Comparison of ENCODE assay signal across 8 cellular contexts in the genomic region with DNA sequence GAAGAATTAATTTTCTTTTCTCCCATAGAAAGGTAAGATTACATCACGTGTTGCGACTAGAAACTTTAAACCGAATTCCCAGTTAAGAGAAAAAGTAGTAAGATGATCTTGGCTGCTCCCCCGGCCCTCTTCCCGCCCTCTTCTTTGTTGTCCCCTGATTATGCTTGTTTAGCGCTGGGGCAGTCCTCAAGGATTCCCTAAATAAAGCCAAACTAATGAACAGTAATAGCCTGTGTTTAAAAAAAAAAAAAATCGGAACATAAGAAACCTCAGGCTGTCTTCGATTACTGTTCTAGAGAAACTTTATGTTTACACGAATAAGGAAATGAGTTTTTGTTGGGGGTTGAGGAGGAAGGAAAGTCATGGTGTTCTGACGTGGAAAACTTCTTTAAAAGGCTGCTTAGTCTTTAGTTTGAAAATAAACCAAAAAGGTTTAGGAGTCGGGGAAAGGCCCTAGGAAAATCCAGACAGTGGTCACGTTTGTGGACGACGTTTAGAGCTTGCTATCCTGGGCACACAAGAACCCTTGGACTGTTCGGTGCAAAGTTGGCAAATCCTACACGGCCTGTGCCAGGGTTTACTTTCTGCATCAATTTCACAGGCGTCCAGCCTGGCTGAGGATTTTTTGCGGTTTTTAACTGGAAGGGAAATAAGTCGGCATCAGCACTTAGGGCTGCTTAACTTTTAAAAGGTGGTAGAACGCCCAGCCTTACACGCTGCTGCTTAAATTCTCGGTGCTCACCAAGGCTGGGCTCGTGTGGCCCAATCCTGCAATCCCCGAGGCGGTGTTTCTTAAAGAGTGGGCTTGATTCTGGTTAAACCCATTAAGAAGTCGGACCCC. TPM values are rescaled to one million over a fixed set of nuclear protein-coding genes. Genes with fewer than 3 reads are reported as not detected.
DNase-seq lines count a peak whose midpoint lies in the region; ATAC-seq, FAIRE-seq and TF ChIP-seq lines count a peak whose summit lies in the region.

No MANE protein-coding gene starts in this region.

- H3K4me1 ChIP-seq in NT2/D1 (ENCODE audit: insufficient read depth, insufficient read length) (no peaks in the 10 kb centered on the region), foreskin keratinocyte (peaks cover 12% of the 10 kb centered on the region), neural progenitor cell (peaks cover 35% of the 10 kb centered on the region)

- H3K36me3 Mint-ChIP-seq in neural progenitor cell = peaks cover 6% of the 10 kb centered on the region
- no peaks in the 10 kb centered on the region for H3K36me3 Mint-ChIP-seq in type B pancreatic cell

- H3K27me3 ChIP-seq in NT2/D1 (ENCODE audit: insufficient read depth, insufficient read length) = no peaks in the 10 kb centered on the region
- no peaks in the 10 kb centered on the region for H3K27me3 ChIP-seq in foreskin keratinocyte
- H3K27me3 ChIP-seq in neural progenitor cell = no peaks in the 10 kb centered on the region

- peak overlapping the region; percentile 35 for H2AFZ ChIP-seq in neural progenitor cell (replicated peaks)

- DNase-seq in DMS153 treated with DMSO at 0.1 percent for 48 hours (lab: John Stamatoyannopoulos, UW; ENCODE audit: unreplicated experiment) (peak; percentile 5), DMS153 (lab: John Stamatoyannopoulos, UW) (no peak), NT2/D1 (ENCODE audit: low read depth, low spot score) (no peak), foreskin keratinocyte (peak; percentile 15 to 47), neural progenitor cell (ENCODE audit: low spot score) (peak; percentile 55), type B pancreatic cell (ENCODE audit: extremely low spot score, unreplicated experiment) (no peak), D721Med (ENCODE audit: insufficient read length, low spot score) (no peak)
- peak; percentile 77 for DNase-seq in activated effector memory CD4-positive, alpha-beta T cell treated with anti-CD3 and anti-CD28 coated beads, Interleukin-2, amount 50 U/mL, for 16 hours

- H3K4me3 Mint-ChIP-seq in neural progenitor cell (peak overlapping the region; percentile 92), type B pancreatic cell (peak overlapping the region; percentile 98)

- H3K9ac ChIP-seq in NT2/D1 (ENCODE audit: insufficient read length, low read depth) (peak overlapping the region; percentile 76), neural progenitor cell (peak overlapping the region; percentile 61)

- H3K4me2 ChIP-seq in neural progenitor cell = peak overlapping the region; percentile 94

- H3K4me1 Mint-ChIP-seq in neural progenitor cell (peaks cover 40% of the 10 kb centered on the region), type B pancreatic cell (ENCODE audit: unreplicated experiment) (peaks cover 26% of the 10 kb centered on the region)

- no peak for ATAC-seq in foreskin keratinocyte

- H3K27ac ChIP-seq in foreskin keratinocyte (peak overlapping the region; percentile 51), neural progenitor cell (peak overlapping the region; percentile 93)

- peaks cover 54% of the 10 kb centered on the region for H3K79me2 ChIP-seq in neural progenitor cell (ENCODE audit: low read depth)

- no peak for TF ChIP-seq CTCF in foreskin keratinocyte (conservative IDR thresholded peaks at IDR 0.05)
- no peak for TF ChIP-seq CTCF in neural progenitor cell (IDR thresholded peaks at IDR 0.05)
- no peak for TF ChIP-seq CTCF in type B pancreatic cell (conservative IDR thresholded peaks at IDR 0.05)
- no peak for TF ChIP-seq CTCF in D721Med (IDR thresholded peaks at IDR 0.05; ENCODE audit: insufficient read depth, missing control alignments)

- peaks cover 33% of the 10 kb centered on the region for H3F3A ChIP-seq in neural progenitor cell (ENCODE audit: low read depth)

- H3K9me3 ChIP-seq in NT2/D1 (ENCODE audit: insufficient read depth, low read length) (no peaks in the 10 kb centered on the region), neural progenitor cell (ENCODE audit: low read depth) (no peaks in the 10 kb centered on the region)

- H3K27ac Mint-ChIP-seq in neural progenitor cell = peak overlapping the region; percentile 100
- peak overlapping the region; percentile 98 for H3K27ac Mint-ChIP-seq in type B pancreatic cell

- H3K36me3 ChIP-seq in NT2/D1 (ENCODE audit: insufficient read depth, insufficient read length, low read length) = no peaks in the 10 kb centered on the region
- no peaks in the 10 kb centered on the region for H3K36me3 ChIP-seq in neural progenitor cell

- H3K4me3 ChIP-seq in NT2/D1 (ENCODE audit: insufficient read length, low read depth) (peak overlapping the region; percentile 45), neural progenitor cell (peak overlapping the region; percentile 90)

- peaks cover 36% of the 10 kb centered on the region for H4K20me1 ChIP-seq in neural progenitor cell (ENCODE audit: low read depth)

- H3K9me3 Mint-ChIP-seq in neural progenitor cell (no peaks in the 10 kb centered on the region), type B pancreatic cell (no peaks in the 10 kb centered on the region)

- peaks cover 2% of the 10 kb centered on the region for H3K27me3 Mint-ChIP-seq in neural progenitor cell (ENCODE audit: insufficient read depth, low read depth)
- H3K27me3 Mint-ChIP-seq in type B pancreatic cell = no peaks in the 10 kb centered on the region

- FAIRE-seq in D721Med (lab: Jason Lieb, UNC) = no peak

RNA-seq across cellular contexts. Expression of a gene that starts 1.1 kb away (rescaled TPM):
- 61.2 and 63.7 TPM in 2 replicates for total RNA-seq in foreskin keratinocyte
- polyA plus RNA-seq in foreskin keratinocyte = 38.8 and 44.8 TPM in 2 replicates
- total RNA-seq in neural progenitor cell (ENCODE audit: low replicate concordance) = 44.7 and 69.0 TPM in 2 replicates
- 41.2 and 56.4 TPM in 2 replicates for total RNA-seq in type B pancreatic cell (ENCODE audit: low replicate concordance)

RNA-seq across cellular contexts. Expression of a gene that starts 43.9 kb away (rescaled TPM):
- total RNA-seq in foreskin keratinocyte = 31.0 and 53.7 TPM in 2 replicates
- polyA plus RNA-seq in foreskin keratinocyte = 11.6 and 21.1 TPM in 2 replicates
- total RNA-seq in neural progenitor cell (ENCODE audit: low replicate concordance) = 144 and 225 TPM in 2 replicates
- total RNA-seq in type B pancreatic cell (ENCODE audit: low replicate concordance) = 11.3 and 25.9 TPM in 2 replicates

RNA-seq across cellular contexts. Expression of a gene that starts 44.4 kb away (rescaled TPM):
- total RNA-seq in foreskin keratinocyte (23.8 and 24.7 TPM in 2 replicates), neural progenitor cell (ENCODE audit: low replicate concordance) (30.0 and 68.2 TPM in 2 replicates), type B pancreatic cell (ENCODE audit: low replicate concordance) (23.0 and 30.4 TPM in 2 replicates)
- 20.9 and 26.4 TPM in 2 replicates for polyA plus RNA-seq in foreskin keratinocyte

Comparison
In these comparisons a context has a peak if more than half of its experiments do, and no peak if none do; other contexts are left out.
1. DNase-seq: peak in DMS153 treated with DMSO at 0.1 percent for 48 hours (single experiment), activated effector memory CD4-positive, alpha-beta T cell treated with anti-CD3 and anti-CD28 coated beads, Interleukin-2, amount 50 U/mL, for 16 hours (single experiment), foreskin keratinocyte (2 of 2) and neural progenitor cell (single experiment); none in DMS153 (single experiment), NT2/D1 (single experiment), type B pancreatic cell (single experiment) and D721Med (single experiment).